In the genomic region with DNA sequence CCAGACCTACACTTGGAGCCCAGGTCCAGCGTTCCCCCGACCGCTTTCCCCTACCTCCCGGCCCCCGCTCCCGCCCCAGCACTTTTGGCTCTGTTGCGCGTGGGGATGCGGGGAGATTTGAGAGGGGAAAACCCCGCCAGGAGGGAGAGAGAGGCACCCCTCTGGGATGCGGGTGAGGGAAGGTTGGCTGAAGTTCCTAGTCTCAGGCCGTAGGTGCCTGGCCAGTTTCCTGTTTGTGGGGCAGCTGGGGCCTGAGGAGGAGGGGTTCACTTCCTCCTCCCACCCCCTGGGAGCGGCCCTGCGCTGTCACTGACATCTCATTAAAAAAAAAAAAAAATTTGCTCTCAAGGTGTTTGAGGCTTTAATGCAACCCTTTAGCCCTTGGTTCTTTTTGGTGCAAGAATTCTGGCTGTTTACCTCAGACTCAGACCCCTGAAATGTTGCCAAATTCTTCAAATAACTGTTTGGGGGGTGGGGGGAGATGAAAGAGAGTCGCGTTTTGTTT, we compare ENCODE assay signal across 8 cellular contexts. TPM values are rescaled to one million over a fixed set of nuclear protein-coding genes. Genes with fewer than 3 reads are reported as not detected.
A peak's percentile ranks its signal among the peaks of the same experiment; 100 is the strongest.
DNase-seq lines count a peak whose midpoint lies in the region; ATAC-seq and TF ChIP-seq lines count a peak whose summit lies in the region.

No MANE protein-coding gene starts in this region.

- CTCF ChIA-PET in activated B cell treated with CpG ODN at 0.5 μM for 24 hours (lab: Charles Lee): interaction anchor here (0.7 to 8.0 kb wide), 18 partner anchors 16 to 854 kb away, joined by 3 to 176 read pairs (median 5); a partner anchor contains a TSS

- peak overlapping the region; percentile 75 to 84 (median 82) for H3K27ac ChIP-seq in gastrocnemius medialis

- no peaks in the 10 kb centered on the region for H3K36me3 ChIP-seq in gastrocnemius medialis

- peak overlapping the region; percentile 91 for H3K4me3 Mint-ChIP-seq in activated B cell treated with CpG ODN at 0.5 μM for 24 hours

- DNase-seq in DMS53 (lab: John Stamatoyannopoulos, UW): peak; percentile 20
- no peak for DNase-seq in DMS53 treated with DMSO at 0.1 percent for 48 hours (lab: John Stamatoyannopoulos, UW; ENCODE audit: unreplicated experiment)
- no peak for DNase-seq in activated B cell treated with CpG ODN at 0.5 μM for 24 hours
- peak; percentile 82 for DNase-seq in cardiac septum (ENCODE audit: low spot score)
- no peak for DNase-seq in gastrocnemius medialis
- DNase-seq in NCI-H2081 (lab: John Stamatoyannopoulos, UW): no peak
- no peak for DNase-seq in LoVo (ENCODE audit: low spot score)

- intact Hi-C loops in activated B cell treated with CpG ODN at 0.5 μM for 24 hours (cut with micrococcal nuclease) (loop anchor here (1.0 to 10.0 kb wide), 6 partner anchors 81 to 1947 kb away; a partner anchor contains a TSS), cardiac septum (cut with DNase I) (loop anchor here (1.0 to 5.0 kb wide), 3 partner anchors 24 to 314 kb away; no protein-coding TSS in a partner anchor), gastrocnemius medialis (cut with DNase I; ENCODE audit: low total_unique reads) (loop anchor here (10.0 kb wide), 2 partner anchors 267 to 757 kb away; a partner anchor contains a TSS)

- no peak for TF ChIP-seq POLR2A in gastrocnemius medialis (IDR thresholded peaks at IDR 0.05)

- H3K4me1 ChIP-seq in gastrocnemius medialis: peaks cover 35 to 50% of the 10 kb centered on the region in 2 donors

- H3K9me3 Mint-ChIP-seq in activated B cell treated with CpG ODN at 0.5 μM for 24 hours: no peaks in the 10 kb centered on the region

- peak overlapping the region; percentile 63 to 82 (median 74) for H3K4me3 ChIP-seq in gastrocnemius medialis

- TF ChIP-seq CTCF in activated B cell treated with CpG ODN at 0.5 μM for 24 hours (IDR thresholded peaks at IDR 0.05) (no peak), gastrocnemius medialis (IDR thresholded peaks at IDR 0.05 in 4 of 5, conservative IDR thresholded peaks at IDR 0.05 in 1 of 5) (no peak)

- peak overlapping the region; percentile 92 for H3K27ac Mint-ChIP-seq in activated B cell treated with CpG ODN at 0.5 μM for 24 hours

- peak; percentile 32 for ATAC-seq in HG02885 (IDR thresholded peaks at IDR 0.05; ENCODE audit: poor library complexity, unreplicated experiment)
- peak; percentile 43 for ATAC-seq in activated B cell treated with CpG ODN at 0.5 μM for 24 hours (ENCODE audit: low read depth)
- no peak for ATAC-seq in gastrocnemius medialis

- H3K36me3 Mint-ChIP-seq in activated B cell treated with CpG ODN at 0.5 μM for 24 hours (ENCODE audit: low read depth): peaks cover 20% of the 10 kb centered on the region

- H3K4me1 Mint-ChIP-seq in activated B cell treated with CpG ODN at 0.5 μM for 24 hours: peaks cover 79% of the 10 kb centered on the region

- H3K27me3 Mint-ChIP-seq in activated B cell treated with CpG ODN at 0.5 μM for 24 hours: no peaks in the 10 kb centered on the region

- in situ Hi-C loops in gastrocnemius medialis (cut with MboI; ENCODE audit: low sequenced_read_pairs in 4 of 4): loop anchor here (10.0 to 25.0 kb wide), 5 partner anchors 167 to 849 kb away; a partner anchor contains a TSS

- no peaks in the 10 kb centered on the region for H3K27me3 ChIP-seq in gastrocnemius medialis

- no peaks in the 10 kb centered on the region for H3K9me3 ChIP-seq in gastrocnemius medialis

- POLR2A ChIA-PET in activated B cell treated with CpG ODN at 0.5 μM for 24 hours (lab: Charles Lee): interaction anchor here (0.7 to 7.9 kb wide), 42 partner anchors 8 to 1424 kb away, joined by 3 to 127 read pairs (median 5); a partner anchor contains a TSS

RNA-seq across cellular contexts. Expression of a gene that starts 2.6 kb away (rescaled TPM):
- total RNA-seq in activated B cell treated with CpG ODN at 0.5 μM for 24 hours (25.4 and 27.2 TPM in 2 replicates), cardiac septum (33.9 TPM), gastrocnemius medialis (1 to 10 TPM; 2.7 to 4.8 (median 4.3) TPM)

RNA-seq across cellular contexts. Expression of a gene that starts 16.3 kb away (rescaled TPM):
- total RNA-seq in activated B cell treated with CpG ODN at 0.5 μM for 24 hours: 55.1 and 55.4 TPM in 2 replicates
- total RNA-seq in cardiac septum: 21.3 TPM
- 10 to 100 TPM; 23.2 to 38.4 (median 28.0) TPM for total RNA-seq in gastrocnemius medialis

RNA-seq across cellular contexts. Expression of a gene that starts 55.0 kb away (rescaled TPM):
- total RNA-seq in activated B cell treated with CpG ODN at 0.5 μM for 24 hours: 3.3 and 3.5 TPM in 2 replicates
- 5.7 TPM for total RNA-seq in cardiac septum
- total RNA-seq in gastrocnemius medialis: 1 to 10 TPM; 3.0 to 5.4 (median 3.1) TPM

Comparison
In these comparisons a context has a peak if more than half of its experiments do, and no peak if none do; other contexts are left out.
1. DNase-seq: peak in DMS53 (single experiment) and cardiac septum (single experiment); none in DMS53 treated with DMSO at 0.1 percent for 48 hours (single experiment), activated B cell treated with CpG ODN at 0.5 μM for 24 hours (single experiment), gastrocnemius medialis (0 of 2), NCI-H2081 (0 of 2) and LoVo (single experiment).
2. ATAC-seq: peak in HG02885 (single experiment) and activated B cell treated with CpG ODN at 0.5 μM for 24 hours (single experiment); none in gastrocnemius medialis (0 of 2).